In the genomic region with DNA sequence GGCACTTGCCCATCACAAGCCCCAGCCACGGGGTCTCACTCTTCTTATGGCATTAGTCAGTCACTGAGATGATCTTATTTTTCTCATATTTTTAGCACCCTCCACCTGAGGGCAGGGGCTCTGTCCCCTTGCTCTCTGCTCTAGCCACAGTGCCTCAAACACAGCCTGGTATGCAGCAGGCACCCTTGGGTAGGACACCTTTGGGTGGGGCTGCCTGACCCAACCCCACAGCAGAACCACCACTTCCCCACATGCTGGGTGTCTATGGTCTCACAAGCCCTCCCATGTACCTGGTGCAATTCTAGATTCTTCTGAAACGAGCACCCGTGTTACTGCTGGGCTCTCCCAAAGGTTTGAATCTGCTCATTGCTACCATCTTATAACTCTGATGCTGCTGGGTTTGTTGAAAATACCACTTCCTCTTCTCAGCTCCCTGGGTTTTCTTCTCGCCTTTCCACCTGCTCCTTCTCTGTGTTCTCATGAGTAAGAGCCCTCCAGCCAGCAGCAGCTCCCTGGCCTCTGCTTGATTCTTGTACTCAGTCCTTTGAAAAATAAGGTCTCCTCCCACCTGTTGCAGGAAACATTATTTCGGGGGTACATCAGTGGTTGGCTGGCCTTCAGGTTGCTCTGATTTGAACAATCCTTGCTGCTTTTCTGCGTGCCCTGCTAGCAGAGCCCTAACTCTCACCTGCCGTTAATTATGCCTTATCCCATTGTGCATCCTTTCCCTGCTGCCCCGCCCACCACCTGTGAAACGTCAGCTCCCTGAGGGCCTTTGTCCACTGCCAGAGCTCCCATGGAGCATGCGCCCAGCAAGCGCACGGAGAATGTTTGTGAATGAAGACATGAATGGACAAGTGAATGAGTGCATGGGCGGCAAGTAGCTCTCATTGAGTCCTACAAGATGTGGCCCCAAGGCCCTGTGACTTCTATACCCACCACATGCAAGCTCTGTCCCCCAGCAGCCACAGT, we compare ENCODE assay signal across 1 cellular context.
TF ChIP-seq lines count a peak whose summit lies in the region.

No MANE protein-coding gene starts in this region.

TF ChIP-seq in WTC11, 78 proteins besides CTCF, POLR2A, EP300 and RAD21 (continued from another document):
- TF ChIP-seq, protein P1, sequence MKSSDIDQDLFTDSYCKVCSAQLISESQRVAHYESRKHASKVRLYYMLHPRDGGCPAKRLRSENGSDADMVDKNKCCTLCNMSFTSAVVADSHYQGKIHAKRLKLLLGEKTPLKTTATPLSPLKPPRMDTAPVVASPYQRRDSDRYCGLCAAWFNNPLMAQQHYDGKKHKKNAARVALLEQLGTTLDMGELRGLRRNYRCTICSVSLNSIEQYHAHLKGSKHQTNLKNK (CRISPR knock-in tag; IDR thresholded peaks at IDR 0.05): no peak
- TF ChIP-seq ELF4 (CRISPR knock-in tag; IDR thresholded peaks at IDR 0.05; ENCODE audit: low read depth) (no peak), NR1H2 (CRISPR knock-in tag; IDR thresholded peaks at IDR 0.05) (no peak)
